In the genomic region with DNA sequence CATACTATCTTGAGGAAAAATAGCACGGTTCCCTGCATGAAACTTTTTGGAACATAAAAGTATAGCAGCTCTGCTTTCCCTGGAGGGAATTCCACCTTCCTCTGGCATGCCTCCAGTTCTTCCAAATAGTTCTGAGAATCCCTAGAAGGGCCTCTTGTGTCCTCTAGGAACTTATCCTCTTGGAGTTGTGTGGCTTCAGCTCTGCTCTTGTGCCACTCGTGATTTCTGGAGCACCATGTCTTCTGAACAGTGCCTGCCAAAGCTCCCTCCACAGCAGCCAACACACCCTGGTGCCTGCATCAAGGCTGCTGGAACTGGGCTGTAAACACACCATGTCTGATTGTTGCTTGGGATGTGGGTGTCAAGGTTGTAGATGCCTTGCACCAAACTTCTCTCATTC, we compare ENCODE assay signal across 1 cellular context.
TF ChIP-seq lines count a peak whose summit lies in the region.

No MANE protein-coding gene starts in this region.

TF ChIP-seq in IMR-90, 13 proteins besides CTCF, POLR2A, EP300 and RAD21 (continued from another document):
- TF ChIP-seq, protein P1, sequence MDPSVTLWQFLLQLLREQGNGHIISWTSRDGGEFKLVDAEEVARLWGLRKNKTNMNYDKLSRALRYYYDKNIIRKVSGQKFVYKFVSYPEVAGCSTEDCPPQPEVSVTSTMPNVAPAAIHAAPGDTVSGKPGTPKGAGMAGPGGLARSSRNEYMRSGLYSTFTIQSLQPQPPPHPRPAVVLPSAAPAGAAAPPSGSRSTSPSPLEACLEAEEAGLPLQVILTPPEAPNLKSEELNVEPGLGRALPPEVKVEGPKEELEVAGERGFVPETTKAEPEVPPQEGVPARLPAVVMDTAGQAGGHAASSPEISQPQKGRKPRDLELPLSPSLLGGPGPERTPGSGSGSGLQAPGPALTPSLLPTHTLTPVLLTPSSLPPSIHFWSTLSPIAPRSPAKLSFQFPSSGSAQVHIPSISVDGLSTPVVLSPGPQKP (IDR thresholded peaks at IDR 0.05; ENCODE audit: borderline replicate concordance, low read depth, low read length), result no peak
- no peak for TF ChIP-seq RFX5 (IDR thresholded peaks at IDR 0.05; ENCODE audit: low read depth, low read length)
